Comparison of ENCODE assay signal across 1 cellular context in genomic region chr14:35365130-35366047, GRCh38.
A peak's percentile ranks its signal among the peaks of the same experiment; 100 is the strongest.
TF ChIP-seq lines count a peak whose summit lies in the region.

No MANE protein-coding gene starts in this region.

TF ChIP-seq in HepG2, 621 proteins besides CTCF, POLR2A, EP300 and RAD21 (continued from another document and continues in another):
- TF ChIP-seq MYPOP (CRISPR knock-in tag; IDR thresholded peaks at IDR 0.05) (0 out of 2 replicates have a peak, but pooled peaks have one; percentile 39), PHB2 (IDR thresholded peaks at IDR 0.05; ENCODE audit: partially characterized antibody) (no peak), ZNF281 (CRISPR knock-in tag; IDR thresholded peaks at IDR 0.05; ENCODE audit: borderline replicate concordance) (peak; percentile 87), JUN (CRISPR knock-in tag; IDR thresholded peaks at IDR 0.05) (peak; percentile 96), RXRA (CRISPR knock-in tag; IDR thresholded peaks at IDR 0.05) (peak; percentile 94), ZUFSP (CRISPR knock-in tag; IDR thresholded peaks at IDR 0.05; ENCODE audit: borderline replicate concordance) (no peak), TFDP1 (CRISPR knock-in tag; IDR thresholded peaks at IDR 0.05; ENCODE audit: borderline replicate concordance) (peak; percentile 95), ZNF609 (CRISPR knock-in tag; IDR thresholded peaks at IDR 0.05; ENCODE audit: borderline replicate concordance) (peak; percentile 80), SP1 (IDR thresholded peaks at IDR 0.05) (no peak), SP1 (CRISPR knock-in tag; IDR thresholded peaks at IDR 0.05) (peak; percentile 59), ZNF652 (CRISPR knock-in tag; IDR thresholded peaks at IDR 0.05; ENCODE audit: borderline replicate concordance, low read depth) (peak; percentile 52; the same call in 1 of the 2 replicates), SAP130 (CRISPR knock-in tag; IDR thresholded peaks at IDR 0.05; ENCODE audit: low read depth) (peak; percentile 99), HDAC1 (CRISPR knock-in tag; IDR thresholded peaks at IDR 0.05) (peak; percentile 94), SCMH1 (CRISPR knock-in tag; IDR thresholded peaks at IDR 0.05; ENCODE audit: borderline replicate concordance) (no peak), DNMT3B (CRISPR knock-in tag; conservative IDR thresholded peaks at IDR 0.05) (peak; percentile 99), KDM6A (CRISPR knock-in tag; IDR thresholded peaks at IDR 0.05; ENCODE audit: low read depth) (peak; percentile 53; the same call in 1 of the 2 replicates), DDIT3 (CRISPR knock-in tag; IDR thresholded peaks at IDR 0.05) (0 out of 2 replicates have a peak, but pooled peaks have one; percentile 39), ZNF24 (IDR thresholded peaks at IDR 0.05) (peak; percentile 75), NFYC (CRISPR knock-in tag; IDR thresholded peaks at IDR 0.05) (peak; percentile 47; the same call in 1 of the 2 replicates), ZBTB33 (CRISPR knock-in tag; IDR thresholded peaks at IDR 0.05) (peak; percentile 24; the same call in 1 of the 2 replicates), TCF7L2 (IDR thresholded peaks at IDR 0.05; ENCODE audit: low read depth, low read length) (no peak), ZNF34 (CRISPR knock-in tag; IDR thresholded peaks at IDR 0.05; ENCODE audit: borderline replicate concordance) (no peak), ZNF431 (CRISPR knock-in tag; IDR thresholded peaks at IDR 0.05; ENCODE audit: borderline replicate concordance, low read depth) (peak; percentile 96; the same call in 1 of the 2 replicates), ZNF781 (CRISPR knock-in tag; IDR thresholded peaks at IDR 0.05; ENCODE audit: borderline replicate concordance, not compliant biosample characterization) (peak; percentile 69), ZFP62 (CRISPR knock-in tag; IDR thresholded peaks at IDR 0.05) (no peak), PAXIP1 (CRISPR knock-in tag; conservative IDR thresholded peaks at IDR 0.05) (peak; percentile 87), ZNF556 (CRISPR knock-in tag; IDR thresholded peaks at IDR 0.05; ENCODE audit: borderline replicate concordance) (no peak), GATA4 (IDR thresholded peaks at IDR 0.05; ENCODE audit: borderline replicate concordance, low read depth) (peak; percentile 19; the same call in 1 of the 2 replicates), PBX3 (CRISPR knock-in tag; IDR thresholded peaks at IDR 0.05; ENCODE audit: borderline replicate concordance) (no peak), KLF11 (CRISPR knock-in tag; IDR thresholded peaks at IDR 0.05) (peak; percentile 97), ZNF83 (CRISPR knock-in tag; IDR thresholded peaks at IDR 0.05; ENCODE audit: borderline replicate concordance) (peak; percentile 22; the same call in 1 of the 2 replicates), MAFG (CRISPR knock-in tag; IDR thresholded peaks at IDR 0.05) (0 out of 2 replicates have a peak, but pooled peaks have one; percentile 26), DMTF1 (CRISPR knock-in tag; IDR thresholded peaks at IDR 0.05) (no peak), HES4 (CRISPR knock-in tag; IDR thresholded peaks at IDR 0.05; ENCODE audit: borderline replicate concordance) (peak; percentile 14; the same call in 1 of the 2 replicates), MAFK (conservative IDR thresholded peaks at IDR 0.05 in 1 of 2, IDR thresholded peaks at IDR 0.05 in 1 of 2; ENCODE audit: low read length in 2 of 2) (peak; percentile 86 to 98), ESRRA (CRISPR knock-in tag; IDR thresholded peaks at IDR 0.05; ENCODE audit: low read depth) (no peak; the same call in 1 of the 2 replicates), KLF12 (CRISPR knock-in tag; IDR thresholded peaks at IDR 0.05; ENCODE audit: borderline replicate concordance) (no peak)
